Comparison of ENCODE assay signal across 8 cellular contexts in genomic region chr10:69004821-69005220, GRCh38. TPM values are rescaled to one million over a fixed set of nuclear protein-coding genes. Genes with fewer than 3 reads are reported as not detected.
DNase-seq lines count a peak whose midpoint lies in the region; ATAC-seq and TF ChIP-seq lines count a peak whose summit lies in the region.

No MANE protein-coding gene starts in this region.

- no peak for DNase-seq in Calu3
- peak; percentile 18 for DNase-seq in KG1 (lab: John Stamatoyannopoulos, UW)
- no peak for DNase-seq in ascending aorta (ENCODE audit: low spot score in 2 of 2)
- DNase-seq in iris pigment epithelial cell (ENCODE audit: low read depth) = peak; percentile 62
- no peak for DNase-seq in effector CD8-positive, alpha-beta T cell (lab: John Stamatoyannopoulos, UW)

- H3K27ac Mint-ChIP-seq in Calu3 (ENCODE audit: unreplicated experiment) = no peak overlapping the region

- TF ChIP-seq CTCF in Calu3 (IDR thresholded peaks at IDR 0.05; ENCODE audit: unreplicated experiment) (peak; percentile 41), ascending aorta (IDR thresholded peaks at IDR 0.05) (peak; percentile 34 to 50 (median 34))

- no peaks in the 10 kb centered on the region for H3K9me3 ChIP-seq in ascending aorta

- H3K36me3 Mint-ChIP-seq in Calu3 (ENCODE audit: insufficient read depth, unreplicated experiment) = peaks cover 4% of the 10 kb centered on the region

- intact Hi-C loops in Calu3 (cut with micrococcal nuclease; ENCODE audit: unreplicated experiment) = loop anchor here (1.0 kb wide), 1 partner anchor 88 kb away; no protein-coding TSS in a partner anchor
- intact Hi-C loops in ascending aorta (cut with DNase I) = loop anchor here (1.0 kb wide), 1 partner anchor 88 kb away; no protein-coding TSS in a partner anchor

- no peaks in the 10 kb centered on the region for H3K4me1 Mint-ChIP-seq in Calu3 (ENCODE audit: low read depth, unreplicated experiment)

- peaks cover 0 to 4% of the 10 kb centered on the region in 2 donors for H3K4me1 ChIP-seq in ascending aorta

- peaks cover 20 to 45% of the 10 kb centered on the region in 2 donors for H3K36me3 ChIP-seq in ascending aorta

- no TSS peak for BruUV-seq in Calu3 (replicated peaks; lab: Mats Ljungman, UMichigan)

- no peak for ATAC-seq in GM19328 (IDR thresholded peaks at IDR 0.05; ENCODE audit: unreplicated experiment)
- ATAC-seq in GM21576 (IDR thresholded peaks at IDR 0.05; ENCODE audit: unreplicated experiment) = no peak
- no peak for ATAC-seq in GM21360 (IDR thresholded peaks at IDR 0.05; ENCODE audit: unreplicated experiment)

- CTCF ChIA-PET in Calu3 (lab: Charles Lee) = interaction anchor here (0.5 to 3.0 kb wide), 10 partner anchors 9 to 454 kb away, joined by 3 to 45 read pairs (median 4); partner anchors contain the start of gene VPS26A

- no peak overlapping the region for H3K27ac ChIP-seq in ascending aorta

- no peaks in the 10 kb centered on the region for H3K9me3 Mint-ChIP-seq in Calu3 (ENCODE audit: low read depth, unreplicated experiment)

- H3K4me3 ChIP-seq in ascending aorta = no peak overlapping the region

- H3K27me3 Mint-ChIP-seq in Calu3 (ENCODE audit: unreplicated experiment) = no peaks in the 10 kb centered on the region

- no peak overlapping the region for H3K4me3 Mint-ChIP-seq in Calu3 (ENCODE audit: low read depth, unreplicated experiment)

- no peaks in the 10 kb centered on the region for H3K27me3 ChIP-seq in ascending aorta

RNA-seq across cellular contexts. Expression of gene KIFBP, which starts 16.2 kb away (rescaled TPM):
- total RNA-seq in Calu3 (2022) = 36.7 and 40.0 TPM in 2 replicates
- total RNA-seq in ascending aorta = 25.3 TPM

RNA-seq across cellular contexts. Expression of gene DDX21, which starts 48.9 kb away (rescaled TPM):
- total RNA-seq in Calu3 (2022) = 135 and 144 TPM in 2 replicates
- total RNA-seq in ascending aorta = 26.5 TPM

Comparison
In these comparisons a context has a peak if more than half of its experiments do, and no peak if none do; other contexts are left out.
1. DNase-seq: peak in KG1 (single experiment) and iris pigment epithelial cell (single experiment); none in Calu3 (single experiment), ascending aorta (0 of 2) and effector CD8-positive, alpha-beta T cell (single experiment).